Comparison of ENCODE assay signal across 19 cellular contexts in the genomic region with DNA sequence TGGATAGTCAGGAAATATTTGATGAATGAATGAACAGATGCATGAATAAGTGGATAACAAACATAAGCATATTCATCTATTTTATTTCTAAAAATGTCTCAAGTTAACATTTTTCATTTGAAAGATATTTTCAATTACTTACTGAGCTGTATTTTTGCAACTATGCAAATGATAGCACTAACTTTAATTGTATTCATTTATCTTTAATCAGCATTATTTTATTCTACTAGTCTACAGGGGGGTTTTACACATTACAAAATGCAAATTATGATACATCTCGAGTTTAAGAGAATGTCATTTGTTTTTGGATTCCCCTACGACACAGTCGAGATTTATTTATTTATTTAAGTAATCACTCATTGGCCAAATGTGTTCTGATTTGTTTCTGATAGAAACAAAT.
A peak's percentile ranks its signal among the peaks of the same experiment; 100 is the strongest.
DNase-seq lines count a peak whose midpoint lies in the region; ATAC-seq, FAIRE-seq and TF ChIP-seq lines count a peak whose summit lies in the region.
"Had no signal": no experiment of that assay in that cellular context is flagged by ENCODE, and none has a peak within 500 bp of the region (broad histone marks: within the 10 kb centered on the region; RNA-seq: fewer than 3 reads in every experiment).

No MANE protein-coding gene starts in this region.

- no peak overlapping the region for H4K8ac ChIP-seq in IMR-90 (ENCODE audit: low read depth in 2 of 2, low read length in 2 of 2)

- H3K4me1 ChIP-seq in HepG2 (ENCODE audit: insufficient read depth, low read length) (no peaks in the 10 kb centered on the region), right lobe of liver (no peaks in the 10 kb centered on the region), IMR-90 (ENCODE audit: control insufficient read depth, insufficient read depth, low read length) (no peaks in the 10 kb centered on the region)

- H4K20me1 ChIP-seq in HepG2 (ENCODE audit: insufficient read depth, low read length): no peaks in the 10 kb centered on the region
- H4K20me1 ChIP-seq in IMR-90 (ENCODE audit: insufficient read depth, low read length): no peaks in the 10 kb centered on the region
- H4K20me1 ChIP-seq: BLaER1 treated with 17β-estradiol and CSF1 and Interleukin-3, amounts not matched to agents 10 nM and 100 nM had no signal

- no peak overlapping the region for H4K91ac ChIP-seq in IMR-90 (ENCODE audit: insufficient read depth, low read depth, low read length)

- WGBS in HepG2 (ENCODE audit: low lambda C conversion rate): 2% methylated on average over 3 of the region's 3 CpGs
- 21% methylated on average over 3 of the region's 3 CpGs for WGBS in right lobe of liver (ENCODE audit: insufficient coverage, low coverage, low lambda C conversion rate, missing lambda C conversion rate)
- WGBS in IMR-90 (ENCODE audit: extremely low coverage in 2 of 2, insufficient read length in 1 of 2), 2 experiments: no CpG with 5 or more reads among the region's 3 CpGs

- H3K4me3 ChIP-seq in HepG2 (replicated peaks in 1 of 3; ENCODE audit: insufficient read depth in 1 of 3, low read depth in 2 of 3, low read length in 3 of 3) (no peak overlapping the region), right lobe of liver (no peak overlapping the region), IMR-90 (ENCODE audit: insufficient read depth, low read depth, low read length) (no peak overlapping the region)
- H3K4me3 ChIP-seq: BLaER1 treated with 17β-estradiol and CSF1 and Interleukin-3, amounts not matched to agents 10 nM and 100 nM had no signal

- no peak overlapping the region for H2BK5ac ChIP-seq in IMR-90 (ENCODE audit: low read depth, low read length, poor library complexity, severe bottlenecking)

- no peak for DNase-seq in HepG2 (ENCODE audit: low spot score)
- no peak for DNase-seq in right lobe of liver
- no peak for DNase-seq in IMR-90
- peak; percentile 33 for DNase-seq in NCI-H1694 treated with DMSO at 0.1 percent for 48 hours (lab: John Stamatoyannopoulos, UW)
- no peak for DNase-seq in activated CD4-positive, alpha-beta T cell treated with anti-CD3 and anti-CD28 coated beads for 4 hours
- DNase-seq in activated T-cell treated with anti-CD3 and anti-CD28 coated beads, Interleukin-2, amount 50 U/mL, for 1 hour: no peak
- DNase-seq: 8988T; AML-193; Caco-2; Calu3; CD4-positive, alpha-beta T cell; CD8-positive, alpha-beta T cell; DMS79 treated with DMSO at 0.1 percent for 48 hours; GF-D8 had no signal

- no peak overlapping the region for H2BK15ac ChIP-seq in IMR-90 (ENCODE audit: low read depth, low read length)

- no peak for TF ChIP-seq RAD21 in HepG2 (CRISPR knock-in tag; IDR thresholded peaks at IDR 0.05)
- no peak for TF ChIP-seq RAD21 in IMR-90 (IDR thresholded peaks at IDR 0.05; ENCODE audit: low read length)

- CTCF ChIA-PET in HepG2 (lab: Yijun Ruan, JAX; ENCODE audit: low intra/inter-chr PET ratio, low total read pairs) (no interaction called here), IMR-90 (lab: Yijun Ruan, JAX) (no interaction called here)

- no peak overlapping the region for H3K4me2 ChIP-seq in HepG2 (ENCODE audit: low read depth, low read length)
- no peak overlapping the region for H3K4me2 ChIP-seq in IMR-90 (ENCODE audit: low read depth, low read length)

- H2AFZ ChIP-seq in HepG2 (ENCODE audit: low read length) (no peak overlapping the region), IMR-90 (replicated peaks; ENCODE audit: low read length, poor library complexity) (no peak overlapping the region)

- H3K79me2 ChIP-seq in HepG2 (ENCODE audit: insufficient read depth, low read length): no peaks in the 10 kb centered on the region

- H3K23ac ChIP-seq in IMR-90 (ENCODE audit: low read depth, low read length): no peak overlapping the region

- dilution Hi-C loops in IMR-90 (cut with HindIII; ENCODE audit: low sequenced_read_pairs, unreplicated experiment): no loop called here

- H2BK20ac ChIP-seq in IMR-90 (ENCODE audit: low read depth, low read length): no peak overlapping the region

- H3K14ac ChIP-seq in IMR-90 (replicated peaks; ENCODE audit: low read depth, low read length): no peak overlapping the region

- H2AK9ac ChIP-seq in IMR-90 (replicated peaks; ENCODE audit: low read depth, low read length, poor library complexity): no peak overlapping the region

- POLR2A ChIA-PET in HepG2 (lab: Yijun Ruan, JAX) (no interaction called here), IMR-90 (lab: Charles Lee; ENCODE audit: unreplicated experiment) (no interaction called here)

- H3K9me3 ChIP-seq in HepG2 (ENCODE audit: low read length) (no peaks in the 10 kb centered on the region), right lobe of liver (no peaks in the 10 kb centered on the region), IMR-90 (ENCODE audit: control insufficient read depth, insufficient read depth, low read length) (no peaks in the 10 kb centered on the region)
- H3K9me3 ChIP-seq: Caco-2 had no signal

- H3K36me3 ChIP-seq in HepG2 (replicated peaks in 1 of 2; ENCODE audit: control insufficient read depth in 1 of 2, insufficient read depth in 2 of 2, low read length in 2 of 2) (no peaks in the 10 kb centered on the region), right lobe of liver (no peaks in the 10 kb centered on the region), IMR-90 (ENCODE audit: control insufficient read depth, insufficient read depth, low read length) (no peaks in the 10 kb centered on the region)
- H3K36me3 ChIP-seq: BLaER1 treated with 17β-estradiol and CSF1 and Interleukin-3, amounts not matched to agents 10 nM and 100 nM had no signal

- H2BK120ac ChIP-seq in IMR-90 (ENCODE audit: low read depth, low read length): no peak overlapping the region

- ATAC-seq in HepG2 (no peak), right lobe of liver (no peak), IMR-90 (ENCODE audit: low read depth) (no peak)
- ATAC-seq: CD8-positive, alpha-beta T cell had no signal

- no peak for FAIRE-seq in HepG2 (lab: Jason Lieb, UNC)
- FAIRE-seq: D721Med, GM12891, GM19239 had no signal

- no peaks in the 10 kb centered on the region for H3K9me1 ChIP-seq in IMR-90 (ENCODE audit: insufficient read depth, low read length)

- TF ChIP-seq CTCF in HepG2 (CRISPR knock-in tag; IDR thresholded peaks at IDR 0.05): no peak
- no peak for TF ChIP-seq CTCF in right lobe of liver (IDR thresholded peaks at IDR 0.05)
- TF ChIP-seq CTCF in IMR-90 (conservative IDR thresholded peaks at IDR 0.05; ENCODE audit: low read depth, low read length): no peak

- no peak overlapping the region for H3K56ac ChIP-seq in IMR-90 (ENCODE audit: extremely low read depth, insufficient read depth, low read length)

- no peak overlapping the region for H3K18ac ChIP-seq in IMR-90 (ENCODE audit: low read depth, low read length)

- no peaks in the 10 kb centered on the region for H3K79me1 ChIP-seq in IMR-90 (ENCODE audit: low read depth in 1 of 2, low read length in 2 of 2)

- H2AK5ac ChIP-seq in IMR-90 (ENCODE audit: low read depth, low read length): no peak overlapping the region

- no TSS peak for BruUV-seq in HepG2 (replicated peaks; lab: Mats Ljungman, UMichigan)
- no TSS peak for BruUV-seq in IMR-90 (replicated peaks; lab: Mats Ljungman, UMichigan)

- intact Hi-C loops in HepG2 (cut with micrococcal nuclease; ENCODE audit: unreplicated experiment): loop anchor here (10.0 kb wide), 1 partner anchor 263 kb away; no protein-coding TSS in a partner anchor
- intact Hi-C loops in right lobe of liver (cut with DNase I): no loop called here
- intact Hi-C loops in IMR-90 (cut with micrococcal nuclease): loop anchor here (5.0 kb wide), 1 partner anchor 239 kb away; no protein-coding TSS in a partner anchor

- no peak overlapping the region for H4K5ac ChIP-seq in IMR-90 (ENCODE audit: low read depth, low read length)

- in situ Hi-C loops in HepG2 (cut with HindIII; ENCODE audit: extremely low pct_ligation_motif_present, low pct_unique_long_range_greater_than_20kb): no loop called here
- in situ Hi-C loops in IMR-90 (cut with MboI; ENCODE audit: low sequenced_read_pairs): no loop called here

- TF ChIP-seq POLR2A in HepG2 (IDR thresholded peaks at IDR 0.05; ENCODE audit: insufficient read depth in 1 of 2, low read depth in 2 of 2, low read length in 2 of 2) (no peak), right lobe of liver (IDR thresholded peaks at IDR 0.05) (no peak), IMR-90 (IDR thresholded peaks at IDR 0.05; ENCODE audit: low read depth, low read length) (no peak)

- H3K27me3 ChIP-seq in HepG2 (ENCODE audit: control insufficient read depth in 1 of 2, insufficient read depth in 2 of 2, low read length in 2 of 2) (no peaks in the 10 kb centered on the region), right lobe of liver (no peaks in the 10 kb centered on the region), IMR-90 (ENCODE audit: control insufficient read depth, insufficient read depth, low read length) (no peaks in the 10 kb centered on the region)
- H3K27me3 ChIP-seq: BLaER1 treated with 17β-estradiol and CSF1 and Interleukin-3, amounts not matched to agents 10 nM and 100 nM had no signal

- no peak for TF ChIP-seq EP300 in HepG2 (IDR thresholded peaks at IDR 0.05; ENCODE audit: low read depth in 2 of 2, low read length in 2 of 2)
- no peak for TF ChIP-seq EP300 in HepG2 (CRISPR knock-in tag; IDR thresholded peaks at IDR 0.05; ENCODE audit: borderline replicate concordance)

- H3K9ac ChIP-seq in HepG2 (ENCODE audit: insufficient read depth, low read depth, low read length) (no peak overlapping the region), IMR-90 (ENCODE audit: low read depth, low read length) (no peak overlapping the region)
- H3K9ac ChIP-seq: BLaER1 treated with 17β-estradiol and CSF1 and Interleukin-3, amounts not matched to agents 10 nM and 100 nM had no signal

- H3K4ac ChIP-seq in IMR-90 (ENCODE audit: low read depth, low read length): no peak overlapping the region

- H3K27ac ChIP-seq in HepG2 (ENCODE audit: extremely low read length, insufficient read depth, low read length): no peak overlapping the region
- no peak overlapping the region for H3K27ac ChIP-seq in right lobe of liver
- H3K27ac ChIP-seq in IMR-90 (ENCODE audit: insufficient read depth, low read length): no peak overlapping the region
- H3K27ac ChIP-seq: BLaER1 treated with 17β-estradiol and CSF1 and Interleukin-3, amounts not matched to agents 10 nM and 100 nM; C4-2B had no signal

TF ChIP-seq in HepG2, 621 proteins besides CTCF, POLR2A, EP300 and RAD21 (continues in another document):
- TF ChIP-seq NR3C1 (CRISPR knock-in tag; IDR thresholded peaks at IDR 0.05): no peak
- peak; percentile 62 for TF ChIP-seq MAFF (IDR thresholded peaks at IDR 0.05; ENCODE audit: low read depth, low read length)
- TF ChIP-seq MAFK (conservative IDR thresholded peaks at IDR 0.05 in 1 of 2, IDR thresholded peaks at IDR 0.05 in 1 of 2; ENCODE audit: low read length in 2 of 2): peak; percentile 43 to 58; a peak in 2 of 4 replicates
- TF ChIP-seq NFIC (IDR thresholded peaks at IDR 0.05; ENCODE audit: low read length): no peak
- no peak for TF ChIP-seq HDAC2 (CRISPR knock-in tag; IDR thresholded peaks at IDR 0.05)

Comparison
In these comparisons a context has a peak if more than half of its experiments do, and no peak if none do; other contexts are left out.
1. intact Hi-C loops: an anchor here in HepG2 (10.0 kb wide) and IMR-90 (5.0 kb wide); none called in right lobe of liver.